Comparison of ENCODE assay signal across 16 cellular contexts in the genomic region with DNA sequence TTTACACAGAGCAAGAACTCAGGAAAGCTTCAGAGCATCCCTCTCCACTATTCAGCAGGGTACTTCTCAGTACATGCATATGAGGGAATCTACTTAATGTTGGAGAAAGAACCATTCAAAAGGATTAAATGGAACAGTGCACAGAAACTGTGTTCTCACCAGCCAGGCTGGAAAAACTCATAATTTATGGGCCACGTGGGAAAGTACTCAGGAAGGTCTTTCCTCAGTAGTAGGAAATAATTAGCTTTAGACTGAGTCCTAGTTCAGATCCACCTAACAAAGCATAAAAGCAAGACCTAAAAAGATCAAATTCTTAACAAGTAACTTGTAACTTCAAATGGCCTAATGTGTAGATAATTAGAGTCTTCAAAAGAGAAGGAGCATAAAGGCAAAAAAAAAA.
A peak's percentile ranks its signal among the peaks of the same experiment; 100 is the strongest.
DNase-seq lines count a peak whose midpoint lies in the region; ATAC-seq, FAIRE-seq and TF ChIP-seq lines count a peak whose summit lies in the region.
"Had no signal": no experiment of that assay in that cellular context is flagged by ENCODE, and none has a peak within 500 bp of the region (broad histone marks: within the 10 kb centered on the region; RNA-seq: fewer than 3 reads in every experiment).

No MANE protein-coding gene starts in this region.

- BruUV-seq in A673 (replicated peaks; lab: Mats Ljungman, UMichigan) (no TSS peak), K562 (replicated peaks; lab: Mats Ljungman, UMichigan) (no TSS peak)

- no peak overlapping the region for H3K9ac ChIP-seq in K562 (ENCODE audit: insufficient read depth in 1 of 2, low read depth in 2 of 2, low read length in 2 of 2)
- no peak overlapping the region for H3K9ac ChIP-seq in mesenchymal stem cell (ENCODE audit: low read length)
- H3K9ac ChIP-seq in neuronal stem cell (ENCODE audit: low read depth, low read length, poor library complexity), result no peak overlapping the region
- H3K9ac ChIP-seq: BLaER1 treated with 17β-estradiol and CSF1 and Interleukin-3, amounts not matched to agents 10 nM and 100 nM; GM23248 had no signal

- H3K79me1 ChIP-seq in mesenchymal stem cell (replicated peaks; ENCODE audit: low read length, poor library complexity, severe bottlenecking), result no peaks in the 10 kb centered on the region
- H3K79me1 ChIP-seq in neuronal stem cell (ENCODE audit: low read depth, low read length), result no peaks in the 10 kb centered on the region

- H3K36me3 ChIP-seq in A673 (ENCODE audit: insufficient read depth, low read length, poor library complexity, severe bottlenecking) (no peaks in the 10 kb centered on the region), K562 (ENCODE audit: control insufficient read depth, insufficient read depth, low read length) (no peaks in the 10 kb centered on the region), mesenchymal stem cell (ENCODE audit: control insufficient read depth in 1 of 2, insufficient read depth in 2 of 2, low read depth in 1 of 2, low read length in 2 of 2) (no peaks in the 10 kb centered on the region), neuronal stem cell (replicated peaks in 1 of 2; ENCODE audit: control insufficient read depth in 2 of 2, insufficient read depth in 2 of 2, low read length in 2 of 2) (no peaks in the 10 kb centered on the region)
- H3K36me3 ChIP-seq: BLaER1 treated with 17β-estradiol and CSF1 and Interleukin-3, amounts not matched to agents 10 nM and 100 nM had no signal

- H3K27ac ChIP-seq in A673 (ENCODE audit: low read depth, low read length, poor library complexity, severe bottlenecking), result no peak overlapping the region
- H3K27ac ChIP-seq in K562 (ENCODE audit: extremely low read depth, low read depth, low read length), result no peak overlapping the region
- no peak overlapping the region for H3K27ac ChIP-seq in mesenchymal stem cell (ENCODE audit: low read length, poor library complexity, severe bottlenecking)
- no peak overlapping the region for H3K27ac ChIP-seq in neuronal stem cell (replicated peaks; ENCODE audit: low read length)
- H3K27ac ChIP-seq in right cardiac atrium (ENCODE audit: low read length), result no peak overlapping the region
- H3K27ac ChIP-seq: BLaER1 treated with 17β-estradiol and CSF1 and Interleukin-3, amounts not matched to agents 10 nM and 100 nM; GM23248 had no signal

- H4K8ac ChIP-seq in mesenchymal stem cell (ENCODE audit: low read length) (no peak overlapping the region), neuronal stem cell (ENCODE audit: low read depth, low read length) (no peak overlapping the region)

- H2AK5ac ChIP-seq in mesenchymal stem cell (ENCODE audit: low read length, severe bottlenecking) (no peak overlapping the region), neuronal stem cell (ENCODE audit: low read depth, low read length) (no peak overlapping the region)

- 7% methylated on average over 1 of the region's 1 CpG for WGBS in K562 (ENCODE audit: insufficient coverage, low coverage, missing lambda C conversion rate)
- WGBS in mesenchymal stem cell, result no CpG with 5 or more reads among the region's 1 CpG
- WGBS in neuronal stem cell (ENCODE audit: extremely low coverage in 2 of 2, insufficient read length in 2 of 2, insufficient replicate concordance in 1 of 2), 2 donors, result no CpG with 5 or more reads among the region's 1 CpG
- 48% methylated on average over 1 of the region's 1 CpG for WGBS in right cardiac atrium

- no peak overlapping the region for H3K14ac ChIP-seq in mesenchymal stem cell (ENCODE audit: low read length in 2 of 2)
- no peak overlapping the region for H3K14ac ChIP-seq in neuronal stem cell (ENCODE audit: low read length)

- no peak overlapping the region for H3K4me3 ChIP-seq in A673 (ENCODE audit: low read depth, low read length, poor library complexity, severe bottlenecking)
- H3K4me3 ChIP-seq in K562, result no peak overlapping the region
- no peak overlapping the region for H3K4me3 ChIP-seq in mesenchymal stem cell (ENCODE audit: insufficient read depth in 1 of 2, low read depth in 1 of 2, low read length in 2 of 2)
- no peak overlapping the region for H3K4me3 ChIP-seq in neuronal stem cell (ENCODE audit: low read length in 2 of 2)
- H3K4me3 ChIP-seq in right cardiac atrium (ENCODE audit: low read length), result no peak overlapping the region
- H3K4me3 ChIP-seq: BLaER1 treated with 17β-estradiol and CSF1 and Interleukin-3, amounts not matched to agents 10 nM and 100 nM; GM23248 had no signal

- no peaks in the 10 kb centered on the region for H3K4me1 ChIP-seq in A673 (ENCODE audit: insufficient read depth, low read length, poor library complexity, severe bottlenecking)
- H3K4me1 ChIP-seq in K562 (replicated peaks in 1 of 2; ENCODE audit: control insufficient read depth in 2 of 2, insufficient read depth in 2 of 2, low read length in 2 of 2), result peaks cover 0 to 11% of the 10 kb centered on the region in 2 experiments; a peak in 3 of 5 replicates
- no peaks in the 10 kb centered on the region for H3K4me1 ChIP-seq in mesenchymal stem cell (ENCODE audit: control insufficient read depth, insufficient read depth, low read depth, low read length)
- peaks cover 2% of the 10 kb centered on the region in 2 donors for H3K4me1 ChIP-seq in neuronal stem cell (ENCODE audit: control insufficient read depth in 2 of 2, insufficient read depth in 1 of 2, low read depth in 1 of 2, low read length in 2 of 2)
- no peaks in the 10 kb centered on the region for H3K4me1 ChIP-seq in right cardiac atrium (ENCODE audit: control insufficient read depth, insufficient read depth, low read length)

- in situ Hi-C loops in K562 (cut with MboI), result no loop called here

- peak; percentile 12 for DNase-seq in A673 (ENCODE audit: low spot score)
- DNase-seq in K562 (ENCODE audit: extremely low read depth in 1 of 4, low spot score in 3 of 4), result no peak
- peak; percentile 8 for DNase-seq in mesenchymal stem cell
- no peak for DNase-seq in neuronal stem cell (ENCODE audit: low spot score)
- no peak for DNase-seq in activated effector memory CD4-positive, alpha-beta T cell treated with Interleukin-2 at 50 U/mL for 16 hours
- no peak for DNase-seq in right cardiac atrium
- no peak for DNase-seq in NCI-H1930 (lab: John Stamatoyannopoulos, UW)
- DNase-seq in frontal cortex (ENCODE audit: low spot score in 2 of 2), result no peak
- DNase-seq: 8988T; ACHN; Calu3; CD4-positive, alpha-beta T cell; DMS 273 treated with DMSO at 0.1 percent for 48 hours; GM23248; H7 had no signal

- intact Hi-C loops in A673 (cut with micrococcal nuclease; ENCODE audit: unreplicated experiment) (no loop called here), K562 (cut with micrococcal nuclease) (no loop called here), right cardiac atrium (cut with DNase I) (no loop called here)

- H3K4ac ChIP-seq in mesenchymal stem cell (ENCODE audit: low read depth in 1 of 2, low read length in 2 of 2), result no peak overlapping the region
- no peak overlapping the region for H3K4ac ChIP-seq in neuronal stem cell (ENCODE audit: low read length)

- H3K23ac ChIP-seq in mesenchymal stem cell (ENCODE audit: low read length in 2 of 2) (no peak overlapping the region), neuronal stem cell (ENCODE audit: low read depth, low read length, poor library complexity) (no peak overlapping the region)

- TF ChIP-seq CTCF in A673 (conservative IDR thresholded peaks at IDR 0.05; ENCODE audit: low read depth, low read length), result no peak
- TF ChIP-seq CTCF in K562 (IDR thresholded peaks at IDR 0.05 in 2 of 3, conservative IDR thresholded peaks at IDR 0.05 in 1 of 3; ENCODE audit: insufficient read depth in 2 of 3, low read depth in 1 of 3, low read length in 3 of 3), result no peak

- H3K9me3 ChIP-seq in A673 (ENCODE audit: low read depth, low read length, poor library complexity, severe bottlenecking), result no peaks in the 10 kb centered on the region
- H3K9me3 ChIP-seq in K562 (replicated peaks; ENCODE audit: control insufficient read depth, insufficient read depth, low read depth, low read length), result no peaks in the 10 kb centered on the region
- H3K9me3 ChIP-seq in mesenchymal stem cell (ENCODE audit: control insufficient read depth, low read length), result no peaks in the 10 kb centered on the region
- no peaks in the 10 kb centered on the region for H3K9me3 ChIP-seq in neuronal stem cell (replicated peaks in 1 of 2; ENCODE audit: control insufficient read depth in 2 of 2, insufficient read depth in 1 of 2, low read depth in 1 of 2, low read length in 2 of 2)
- H3K9me3 ChIP-seq in right cardiac atrium (ENCODE audit: control insufficient read depth, low read length), result no peaks in the 10 kb centered on the region
- H3K9me3 ChIP-seq: BLaER1 treated with 17β-estradiol and CSF1 and Interleukin-3, amounts not matched to agents 10 nM and 100 nM had no signal

- no peaks in the 10 kb centered on the region for H3K79me2 ChIP-seq in K562 (ENCODE audit: control insufficient read depth, insufficient read depth, low read length)

- no peak overlapping the region for H2BK15ac ChIP-seq in mesenchymal stem cell (ENCODE audit: low read depth, poor library complexity, severe bottlenecking)
- no peak overlapping the region for H2BK15ac ChIP-seq in neuronal stem cell (ENCODE audit: low read length)

- no peak for TF ChIP-seq EP300 in K562 (IDR thresholded peaks at IDR 0.05; ENCODE audit: low read length)

- no peak overlapping the region for H2BK5ac ChIP-seq in mesenchymal stem cell (ENCODE audit: low read depth, low read length, poor library complexity, severe bottlenecking)
- no peak overlapping the region for H2BK5ac ChIP-seq in neuronal stem cell (ENCODE audit: low read length)

- no peak overlapping the region for H3K18ac ChIP-seq in mesenchymal stem cell (ENCODE audit: low read depth in 1 of 2, low read length in 2 of 2)
- no peak overlapping the region for H3K18ac ChIP-seq in neuronal stem cell (ENCODE audit: low read length)

- POLR2A ChIA-PET in A673 (lab: Charles Lee; ENCODE audit: low non-redundant PET) (no interaction called here), K562 (lab: Yijun Ruan, JAX) (interaction anchor here (0.6 kb wide), 1 partner anchor 90 kb away, joined by 3 read pairs; no protein-coding TSS in a partner anchor)

- no peak overlapping the region for H3K4me2 ChIP-seq in K562 (ENCODE audit: insufficient read depth, low read length)
- no peak overlapping the region for H3K4me2 ChIP-seq in mesenchymal stem cell (ENCODE audit: low read length, poor library complexity, severe bottlenecking)
- no peak overlapping the region for H3K4me2 ChIP-seq in neuronal stem cell (ENCODE audit: insufficient read depth, low read length, poor library complexity, severe bottlenecking)
- H3K4me2 ChIP-seq: BLaER1 treated with 17β-estradiol and CSF1 and Interleukin-3, amounts not matched to agents 10 nM and 100 nM had no signal

- H3K9me1 ChIP-seq in K562 (ENCODE audit: control insufficient read depth, insufficient read depth, low read length), result no peaks in the 10 kb centered on the region

- no peak for TF ChIP-seq RAD21 in K562 (CRISPR knock-in tag; conservative IDR thresholded peaks at IDR 0.05 in 1 of 2, IDR thresholded peaks at IDR 0.05 in 1 of 2)

- no peak overlapping the region for H4K91ac ChIP-seq in mesenchymal stem cell (ENCODE audit: low read length)
- H4K91ac ChIP-seq in neuronal stem cell (ENCODE audit: low read depth, low read length, poor library complexity), result no peak overlapping the region

- H3K27me3 ChIP-seq in A673 (replicated peaks; ENCODE audit: insufficient read depth, low read depth, low read length, poor library complexity), result no peaks in the 10 kb centered on the region
- H3K27me3 ChIP-seq in K562 (ENCODE audit: control insufficient read depth in 2 of 2, insufficient read depth in 2 of 2, low read length in 2 of 2), result no peaks in the 10 kb centered on the region
- no peaks in the 10 kb centered on the region for H3K27me3 ChIP-seq in mesenchymal stem cell (ENCODE audit: control insufficient read depth in 1 of 2, insufficient read depth in 1 of 2, low read length in 2 of 2)
- no peaks in the 10 kb centered on the region for H3K27me3 ChIP-seq in neuronal stem cell (ENCODE audit: control insufficient read depth in 3 of 3, insufficient read depth in 3 of 3, low read depth in 1 of 3, low read length in 3 of 3)
- H3K27me3 ChIP-seq in right cardiac atrium (ENCODE audit: control insufficient read depth, insufficient read depth), result no peaks in the 10 kb centered on the region
- H3K27me3 ChIP-seq: BLaER1 treated with 17β-estradiol and CSF1 and Interleukin-3, amounts not matched to agents 10 nM and 100 nM had no signal

- ATAC-seq in K562 (no peak), right cardiac atrium (no peak)

- H2BK12ac ChIP-seq in mesenchymal stem cell (ENCODE audit: low read length in 2 of 2), result no peak overlapping the region
- no peak overlapping the region for H2BK12ac ChIP-seq in neuronal stem cell (ENCODE audit: low read length)

- H2BK120ac ChIP-seq in mesenchymal stem cell (ENCODE audit: low read depth, low read length) (no peak overlapping the region), neuronal stem cell (ENCODE audit: low read depth, low read length) (no peak overlapping the region)

- no peak for TF ChIP-seq POLR2A in K562 (conservative IDR thresholded peaks at IDR 0.05)

- H4K20me1 ChIP-seq in K562 (replicated peaks; ENCODE audit: control insufficient read depth, insufficient read depth, low read length), result no peaks in the 10 kb centered on the region
- H4K20me1 ChIP-seq: BLaER1 treated with 17β-estradiol and CSF1 and Interleukin-3, amounts not matched to agents 10 nM and 100 nM had no signal

- FAIRE-seq in K562 (lab: Jason Lieb, UNC), result no peak
- FAIRE-seq in frontal cortex (lab: Jason Lieb, UNC), result no peak

- CTCF ChIA-PET in A673 (lab: Charles Lee) (no interaction called here), K562 (lab: Yijun Ruan, JAX; ENCODE audit: low intra/inter-chr PET ratio) (no interaction called here)

- H2AFZ ChIP-seq in K562 (ENCODE audit: low read depth, low read length), result peak overlapping the region; percentile 20; the same call in 1 of the 2 replicates
- no peak overlapping the region for H2AFZ ChIP-seq in mesenchymal stem cell (ENCODE audit: low read depth, low read length)
- peak overlapping the region; percentile 15 for H2AFZ ChIP-seq in neuronal stem cell (ENCODE audit: low read length)
- H2AFZ ChIP-seq: GM23248 had no signal

Comparison
In these comparisons a context has a peak if more than half of its experiments do, and no peak if none do; other contexts are left out.
1. DNase-seq: peak in A673 (single experiment) and mesenchymal stem cell (single experiment); none in K562 (0 of 4), neuronal stem cell (single experiment), activated effector memory CD4-positive, alpha-beta T cell treated with Interleukin-2 at 50 U/mL for 16 hours (single experiment), right cardiac atrium (0 of 3), NCI-H1930 (0 of 2) and frontal cortex (0 of 2).